8 cellular contexts compared by ENCODE assay signal in genomic region chr7:97145068-97145467, GRCh38. TPM values are rescaled to one million over a fixed set of nuclear protein-coding genes. Genes with fewer than 3 reads are reported as not detected.
DNase-seq lines count a peak whose midpoint lies in the region; ATAC-seq and TF ChIP-seq lines count a peak whose summit lies in the region.

No MANE protein-coding gene starts in this region.

- H3K27ac Mint-ChIP-seq in progenitor cell of endocrine pancreas, result no peak overlapping the region
- no peak overlapping the region for H3K27ac Mint-ChIP-seq in stimulated activated naive B cell treated with anti-CD40 and anti-IgM and Interleukin-4, amounts not matched to agents 10 μg/mL and 1 μg/mL and 100 μg/mL, for 72 hours

- no peaks in the 10 kb centered on the region for H3K27me3 ChIP-seq in left ventricle myocardium inferior (ENCODE audit: low read depth)

- TF ChIP-seq CTCF in left ventricle myocardium inferior (IDR thresholded peaks at IDR 0.05; ENCODE audit: borderline replicate concordance) (peak; percentile 50), progenitor cell of endocrine pancreas (IDR thresholded peaks at IDR 0.05; ENCODE audit: unreplicated experiment) (peak; percentile 48)

- no peak for ATAC-seq in Right ventricle myocardium superior (ENCODE audit: poor library complexity)
- ATAC-seq in stimulated activated naive B cell treated with anti-CD40 and anti-IgM and Interleukin-4, amounts not matched to agents 10 μg/mL and 1 μg/mL and 100 μg/mL, for 72 hours (replicated peaks), result no peak

- peaks cover 20% of the 10 kb centered on the region for H3K36me3 ChIP-seq in left ventricle myocardium inferior

- H3K9me3 Mint-ChIP-seq in progenitor cell of endocrine pancreas (ENCODE audit: low read depth), result peaks cover 18% of the 10 kb centered on the region
- H3K9me3 Mint-ChIP-seq in stimulated activated naive B cell treated with anti-CD40 and anti-IgM and Interleukin-4, amounts not matched to agents 10 μg/mL and 1 μg/mL and 100 μg/mL, for 72 hours, result peaks cover 4 to 8% of the 10 kb centered on the region in 2 donors

- H3K4me3 Mint-ChIP-seq in progenitor cell of endocrine pancreas (ENCODE audit: low read depth), result no peak overlapping the region
- no peak overlapping the region for H3K4me3 Mint-ChIP-seq in stimulated activated naive B cell treated with anti-CD40 and anti-IgM and Interleukin-4, amounts not matched to agents 10 μg/mL and 1 μg/mL and 100 μg/mL, for 72 hours

- H3K27ac ChIP-seq in left ventricle myocardium inferior (replicated peaks), result no peak overlapping the region

- H3K4me1 Mint-ChIP-seq in progenitor cell of endocrine pancreas (ENCODE audit: low read depth), result peaks cover 5% of the 10 kb centered on the region
- peaks cover 2 to 9% of the 10 kb centered on the region in 2 donors for H3K4me1 Mint-ChIP-seq in stimulated activated naive B cell treated with anti-CD40 and anti-IgM and Interleukin-4, amounts not matched to agents 10 μg/mL and 1 μg/mL and 100 μg/mL, for 72 hours

- no peaks in the 10 kb centered on the region for H3K27me3 Mint-ChIP-seq in progenitor cell of endocrine pancreas
- no peaks in the 10 kb centered on the region for H3K27me3 Mint-ChIP-seq in stimulated activated naive B cell treated with anti-CD40 and anti-IgM and Interleukin-4, amounts not matched to agents 10 μg/mL and 1 μg/mL and 100 μg/mL, for 72 hours

- no peaks in the 10 kb centered on the region for H3K4me1 ChIP-seq in left ventricle myocardium inferior

- DNase-seq in left ventricle myocardium inferior, result no peak
- no peak for DNase-seq in Right ventricle myocardium superior
- DNase-seq in NCI-H345 treated with DMSO at 0.1 percent for 48 hours (lab: John Stamatoyannopoulos, UW; ENCODE audit: unreplicated experiment), result peak; percentile 10
- DNase-seq in dedifferentiated amniotic fluid mesenchymal stem cell (ENCODE audit: extremely low spot score), result peak; percentile 37
- DNase-seq in progenitor cell of endocrine pancreas (ENCODE audit: low spot score, unreplicated experiment), result no peak
- no peak for DNase-seq in activated T-cell treated with anti-CD3 and anti-CD28 coated beads, Interleukin-2, amount 50 U/mL, for 48 hours
- DNase-seq in stimulated activated naive B cell treated with anti-CD40 and anti-IgM and Interleukin-4, amounts not matched to agents 10 μg/mL and 1 μg/mL and 100 μg/mL, for 72 hours, result no peak
- no peak for DNase-seq in nucleus accumbens (lab: John Stamatoyannopoulos, UW)

- intact Hi-C loops in left ventricle myocardium inferior (cut with micrococcal nuclease), result no loop called here
- intact Hi-C loops in Right ventricle myocardium superior (cut with DNase I), result no loop called here

- no peak overlapping the region for H3K4me3 ChIP-seq in left ventricle myocardium inferior

- H3K9me3 ChIP-seq in left ventricle myocardium inferior (replicated peaks), result peaks cover 25% of the 10 kb centered on the region

- H3K36me3 Mint-ChIP-seq in progenitor cell of endocrine pancreas (ENCODE audit: insufficient read depth), result peaks cover 30% of the 10 kb centered on the region
- H3K36me3 Mint-ChIP-seq in stimulated activated naive B cell treated with anti-CD40 and anti-IgM and Interleukin-4, amounts not matched to agents 10 μg/mL and 1 μg/mL and 100 μg/mL, for 72 hours, result peaks cover 32 to 47% of the 10 kb centered on the region in 2 donors

RNA-seq across cellular contexts. Expression of gene SDHAF3, which starts 27.6 kb away (rescaled TPM):
- 20.5 TPM for total RNA-seq in left ventricle myocardium inferior
- total RNA-seq in Right ventricle myocardium superior, result 19.3 TPM
- 15.1 and 17.1 TPM in 2 replicates for total RNA-seq in progenitor cell of endocrine pancreas

Comparison
In these comparisons a context has a peak if more than half of its experiments do, and no peak if none do; other contexts are left out.
1. DNase-seq: peak in NCI-H345 treated with DMSO at 0.1 percent for 48 hours (single experiment) and dedifferentiated amniotic fluid mesenchymal stem cell (single experiment); none in left ventricle myocardium inferior (single experiment), Right ventricle myocardium superior (single experiment), progenitor cell of endocrine pancreas (single experiment), activated T-cell treated with anti-CD3 and anti-CD28 coated beads, Interleukin-2, amount 50 U/mL, for 48 hours (0 of 2), stimulated activated naive B cell treated with anti-CD40 and anti-IgM and Interleukin-4, amounts not matched to agents 10 μg/mL and 1 μg/mL and 100 μg/mL, for 72 hours (single experiment) and nucleus accumbens (0 of 56).